31 cellular contexts compared by ENCODE assay signal in genomic region chr22:28044546-28045173, GRCh38.
"Had no signal": no experiment of that assay in that cellular context is flagged by ENCODE, and none has a peak within 500 bp of the region (broad histone marks: within the 10 kb centered on the region; RNA-seq: fewer than 3 reads in every experiment).

No MANE protein-coding gene starts in this region.

- H3K27me3 ChIP-seq: ascending aorta, body of pancreas had no signal

- FAIRE-seq: bronchial epithelial cell, K562 had no signal

- H3K4me3 ChIP-seq: ascending aorta, body of pancreas, K562, PC-9 had no signal

- H3K27me3 Mint-ChIP-seq: activated naive CD8-positive, alpha-beta T cell treated with anti-CD3 and anti-CD28 coated beads, Interleukin-2, amount 50 U/mL, for 24 hours; activated T-cell treated with anti-CD3 and anti-CD28 coated beads, Interleukin-2, amount 50 U/mL, for 24 hours had no signal

- H3K4me1 ChIP-seq: ascending aorta, body of pancreas had no signal

- H3K4me3 Mint-ChIP-seq: activated CD8-positive, alpha-beta memory T cell treated with anti-CD3 and anti-CD28 coated beads, Interleukin-2, amount 10 ng/mL, durations not matched to agents 7 days and 5 days; activated naive CD8-positive, alpha-beta T cell treated with anti-CD3 and anti-CD28 coated beads, Interleukin-2, amount 50 U/mL, for 24 hours; activated T-cell treated with anti-CD3 and anti-CD28 coated beads, Interleukin-2, amount 50 U/mL, for 24 hours; activated T-helper 1 cell treated with anti-CD3 and anti-CD28 coated beads, Interleukin-12 subunit alpha, Interleukin-12 subunit beta, Interleukin-2, Interleukin-4 antibody, amounts not matched to agents 30 ng/mL and 10 ng/mL and 1 ng/mL, durations not matched to agents 14 hours and 24 hours and 36 hours; T-helper 17 cell; WTC11 had no signal

- H3K9me3 ChIP-seq: ascending aorta, body of pancreas had no signal

- H3K27ac Mint-ChIP-seq: activated CD8-positive, alpha-beta memory T cell treated with anti-CD3 and anti-CD28 coated beads, Interleukin-2, amount 10 ng/mL, durations not matched to agents 7 days and 5 days; activated naive CD8-positive, alpha-beta T cell treated with anti-CD3 and anti-CD28 coated beads, Interleukin-2, amount 50 U/mL, for 24 hours; activated T-cell treated with anti-CD3 and anti-CD28 coated beads, Interleukin-2, amount 50 U/mL, for 24 hours; activated T-helper 1 cell treated with anti-CD3 and anti-CD28 coated beads, Interleukin-12 subunit alpha, Interleukin-12 subunit beta, Interleukin-2, Interleukin-4 antibody, amounts not matched to agents 30 ng/mL and 10 ng/mL and 1 ng/mL, durations not matched to agents 14 hours and 24 hours and 36 hours; T-helper 17 cell; WTC11 had no signal

- H3K4me1 Mint-ChIP-seq: activated CD8-positive, alpha-beta memory T cell treated with anti-CD3 and anti-CD28 coated beads, Interleukin-2, amount 10 ng/mL, durations not matched to agents 7 days and 5 days; activated naive CD8-positive, alpha-beta T cell treated with anti-CD3 and anti-CD28 coated beads, Interleukin-2, amount 50 U/mL, for 24 hours; WTC11 had no signal

- H3K36me3 ChIP-seq: ascending aorta had no signal

- DNase-seq: activated CD4-positive, alpha-beta T cell treated with anti-CD3 and anti-CD28 coated beads for 48 hours; activated CD4-positive, alpha-beta T cell treated with anti-CD3 and anti-CD28 coated beads, Interleukin-2, amount 50 U/mL, for 48 hours; activated CD4-positive, CD25-positive, alpha-beta regulatory T cell treated with anti-CD3 and anti-CD28 coated beads, Interleukin-2, amount 50 U/mL, for 72 hours; activated CD8-positive, alpha-beta memory T cell treated with anti-CD3 and anti-CD28 coated beads, Interleukin-2, amount 10 ng/mL, durations not matched to agents 7 days and 5 days; activated effector memory CD4-positive, alpha-beta T cell treated with Interleukin-2 at 50 U/mL for 16 hours; activated naive CD4-positive, alpha-beta T cell treated with Interleukin-2 at 50 U/mL for 16 hours; activated naive CD8-positive, alpha-beta T cell treated with anti-CD3 and anti-CD28 coated beads, Interleukin-2, amount 50 U/mL, for 24 hours; activated T-cell treated with anti-CD3 and anti-CD28 coated beads, Interleukin-2, amount 50 U/mL, for 24 hours; amniotic stem cell; body of pancreas; central memory CD4-positive, alpha-beta T cell; Karpas-422; MM.1S; NCI-H1105; NCI-H1436; NCI-H187 treated with DMSO at 0.1 percent for 48 hours; NCI-H2081 treated with DMSO at 0.1 percent for 48 hours; NCI-H2171; NCI-H2227 treated with DMSO at 0.1 percent for 48 hours; NCI-H446 treated with DMSO at 0.1 percent for 48 hours; NCI-H524 treated with DMSO at 0.1 percent for 48 hours; PC-9; SHP77 treated with DMSO at 0.1 percent for 48 hours; T-helper 17 cell; T-helper 9 cell had no signal

- H3K9me3 Mint-ChIP-seq: activated naive CD8-positive, alpha-beta T cell treated with anti-CD3 and anti-CD28 coated beads, Interleukin-2, amount 50 U/mL, for 24 hours; activated T-cell treated with anti-CD3 and anti-CD28 coated beads, Interleukin-2, amount 50 U/mL, for 24 hours; activated T-helper 1 cell treated with anti-CD3 and anti-CD28 coated beads, Interleukin-12 subunit alpha, Interleukin-12 subunit beta, Interleukin-2, Interleukin-4 antibody, amounts not matched to agents 30 ng/mL and 10 ng/mL and 1 ng/mL, durations not matched to agents 14 hours and 24 hours and 36 hours; WTC11 had no signal

- H2AFZ ChIP-seq: PC-9 had no signal

- H3K4me2 ChIP-seq: PC-9 had no signal

- H3K27ac ChIP-seq: ascending aorta, body of pancreas, PC-9 had no signal

- ATAC-seq: activated CD8-positive, alpha-beta memory T cell treated with anti-CD3 and anti-CD28 coated beads, Interleukin-2, amount 10 ng/mL, durations not matched to agents 7 days and 5 days; activated naive CD4-positive, alpha-beta T cell treated with anti-CD3 and anti-CD28 coated beads, Interleukin-2, amount 50 U/mL, for 72 hours; activated naive CD8-positive, alpha-beta T cell treated with anti-CD3 and anti-CD28 coated beads, Interleukin-2, amount 50 U/mL, for 24 hours; body of pancreas; K562; T-helper 17 cell; WTC11 had no signal

- H3K36me3 Mint-ChIP-seq: activated CD8-positive, alpha-beta memory T cell treated with anti-CD3 and anti-CD28 coated beads, Interleukin-2, amount 10 ng/mL, durations not matched to agents 7 days and 5 days; WTC11 had no signal
